Comparison of ENCODE assay signal across 18 cellular contexts in the genomic region with DNA sequence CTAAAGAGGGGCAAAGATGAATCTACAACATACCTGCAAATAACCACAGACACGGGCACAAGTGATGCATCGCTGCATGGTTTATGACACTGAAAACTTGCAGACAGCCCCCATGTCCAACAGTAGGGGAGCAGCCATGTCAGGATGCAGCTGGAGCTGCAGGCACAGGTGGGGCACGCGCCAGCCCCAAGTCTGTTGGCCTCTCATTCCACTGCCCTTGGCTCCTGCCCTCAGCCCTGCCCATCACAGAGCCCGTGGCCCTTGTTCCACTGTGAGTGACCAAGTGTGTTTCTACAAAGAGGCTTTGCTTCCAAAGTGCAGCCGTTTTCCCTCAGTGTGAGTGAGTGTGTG. TPM values are rescaled to one million over a fixed set of nuclear protein-coding genes. Genes with fewer than 3 reads are reported as not detected.
DNase-seq lines count a peak whose midpoint lies in the region; ATAC-seq, FAIRE-seq and TF ChIP-seq lines count a peak whose summit lies in the region.
"Had no signal": no experiment of that assay in that cellular context is flagged by ENCODE, and none has a peak within 500 bp of the region (broad histone marks: within the 10 kb centered on the region; RNA-seq: fewer than 3 reads in every experiment).

No MANE protein-coding gene starts in this region.

- H3K9me3 Mint-ChIP-seq in neural progenitor cell, result peaks cover 11% of the 10 kb centered on the region
- H3K9me3 Mint-ChIP-seq in activated CD4-positive, alpha-beta T cell treated with anti-CD3 and anti-CD28 coated beads for 36 hours (ENCODE audit: low read depth), result peaks cover 13% of the 10 kb centered on the region
- peaks cover 7% of the 10 kb centered on the region for H3K9me3 Mint-ChIP-seq in activated CD4-positive, alpha-beta T cell treated with anti-CD3 and anti-CD28 coated beads, Interleukin-2, amount 10 ng/mL, durations not matched to agents 24 days and 14 days

- H2AFZ ChIP-seq in PC-3 (ENCODE audit: low read length) (no peak overlapping the region), H1 (ENCODE audit: low read length) (0 out of 2 replicates have a peak overlapping the region, but pooled peaks have one; percentile 29), neural progenitor cell (replicated peaks) (no peak overlapping the region)

- H3K27me3 ChIP-seq in PC-3 (ENCODE audit: low read length) (no peaks in the 10 kb centered on the region), H1 (replicated peaks in 1 of 4; ENCODE audit: control insufficient read depth in 3 of 4, extremely low read depth in 1 of 4, insufficient read depth in 3 of 4, low read length in 3 of 4) (no peaks in the 10 kb centered on the region), neural progenitor cell (no peaks in the 10 kb centered on the region)

- no peak overlapping the region for H2BK12ac ChIP-seq in H1 (ENCODE audit: low read depth, low read length)

- TF ChIP-seq POLR2A in A549 (IDR thresholded peaks at IDR 0.05; ENCODE audit: low read length) (no peak), H1 (IDR thresholded peaks at IDR 0.05; ENCODE audit: control extremely low read depth in 1 of 2, low read depth in 2 of 2, low read length in 2 of 2) (no peak)

- H4K20me1 ChIP-seq in PC-3 (ENCODE audit: low read length) (no peaks in the 10 kb centered on the region), H1 (replicated peaks in 1 of 2; ENCODE audit: control insufficient read depth in 1 of 2, insufficient read depth in 2 of 2, low read length in 2 of 2) (no peaks in the 10 kb centered on the region), neural progenitor cell (ENCODE audit: low read depth) (no peaks in the 10 kb centered on the region)

- no peak overlapping the region for H3K4ac ChIP-seq in H1 (replicated peaks; ENCODE audit: insufficient read length, low read depth, low read length)

- H3F3A ChIP-seq in PC-3 (ENCODE audit: low read length, unreplicated experiment) (no peaks in the 10 kb centered on the region), neural progenitor cell (ENCODE audit: low read depth) (no peaks in the 10 kb centered on the region)

- CTCF ChIA-PET in A549 (lab: Yijun Ruan, JAX), result interaction anchor here (1.6 kb wide), 1 partner anchor 31 kb away, joined by 6 read pairs; no protein-coding TSS in a partner anchor
- CTCF ChIA-PET in PC-3 (lab: Charles Lee), result no interaction called here
- CTCF ChIA-PET in H1 (lab: Charles Lee; ENCODE audit: partially characterized antibody), result interaction anchor here (0.7 to 1.7 kb wide), 4 partner anchors 32 to 179 kb away, joined by 3 read pairs; no protein-coding TSS in a partner anchor
- CTCF ChIA-PET in activated CD4-positive, alpha-beta T cell treated with anti-CD3 and anti-CD28 coated beads for 36 hours (lab: Charles Lee), result no interaction called here

- H3K36me3 Mint-ChIP-seq in neural progenitor cell, result no peaks in the 10 kb centered on the region
- H3K36me3 Mint-ChIP-seq in activated CD4-positive, alpha-beta T cell treated with anti-CD3 and anti-CD28 coated beads for 36 hours (ENCODE audit: low read depth), result no peaks in the 10 kb centered on the region
- H3K36me3 Mint-ChIP-seq in activated CD4-positive, alpha-beta T cell treated with anti-CD3 and anti-CD28 coated beads, Interleukin-2, amount 10 ng/mL, durations not matched to agents 24 days and 14 days (ENCODE audit: low read depth), result peaks cover 2% of the 10 kb centered on the region

- TF ChIP-seq EP300 in A549 (IDR thresholded peaks at IDR 0.05) (no peak), H1 (IDR thresholded peaks at IDR 0.05; ENCODE audit: borderline replicate concordance in 1 of 2, low read depth in 2 of 2, low read length in 2 of 2) (no peak)

- no peak overlapping the region for H3K18ac ChIP-seq in H1 (ENCODE audit: extremely low read depth, low read length)

- no peak overlapping the region for H2AK5ac ChIP-seq in H1 (ENCODE audit: low read depth, low read length)

- ATAC-seq in A549, result no peak; a peak in 1 of 6 replicates
- peak; percentile 11; the same call in 1 of the 2 replicates for ATAC-seq in PC-3
- ATAC-seq in activated CD4-positive, alpha-beta T cell treated with anti-CD3 and anti-CD28 coated beads for 36 hours, result no peak
- ATAC-seq in GM19351 (IDR thresholded peaks at IDR 0.05; ENCODE audit: unreplicated experiment), result no peak
- ATAC-seq: GM12878, HepG2 had no signal

- H3K9ac ChIP-seq in PC-3 (ENCODE audit: low read length) (peak overlapping the region; percentile 13; the same call in 1 of the 2 replicates), H1 (replicated peaks in 1 of 4; ENCODE audit: extremely low read depth in 1 of 4, low read depth in 3 of 4, low read length in 3 of 4) (no peak overlapping the region), neural progenitor cell (no peak overlapping the region)

- H3K4me2 ChIP-seq in A549 (0 out of 3 replicates have a peak overlapping the region, but pooled peaks have one; percentile 8), PC-3 (ENCODE audit: low read length) (peak overlapping the region; percentile 63), H1 (ENCODE audit: insufficient read depth in 1 of 2, low read depth in 2 of 2, low read length in 2 of 2) (no peak overlapping the region), neural progenitor cell (no peak overlapping the region)

- no peak overlapping the region for H4K5ac ChIP-seq in H1 (ENCODE audit: insufficient read length, low read depth, low read length)

- POLR2A ChIA-PET in A549 (lab: Yijun Ruan, JAX), result no interaction called here
- POLR2A ChIA-PET in PC-3 (lab: Charles Lee; ENCODE audit: unreplicated experiment), result no interaction called here
- POLR2A ChIA-PET in H1 (lab: Charles Lee; ENCODE audit: partially characterized antibody), result no interaction called here
- POLR2A ChIA-PET in activated CD4-positive, alpha-beta T cell treated with anti-CD3 and anti-CD28 coated beads for 36 hours (lab: Charles Lee), result no interaction called here

- no peaks in the 10 kb centered on the region for H3K79me2 ChIP-seq in PC-3 (ENCODE audit: low read length)
- no peaks in the 10 kb centered on the region for H3K79me2 ChIP-seq in H1 (ENCODE audit: control insufficient read depth in 1 of 2, insufficient read depth in 2 of 2, low read length in 2 of 2)
- H3K79me2 ChIP-seq in neural progenitor cell (ENCODE audit: low read depth), result no peaks in the 10 kb centered on the region

- TF ChIP-seq CTCF in A549 (IDR thresholded peaks at IDR 0.05) (no peak), PC-3 (conservative IDR thresholded peaks at IDR 0.05; ENCODE audit: low read depth, low read length) (no peak), H1 (IDR thresholded peaks at IDR 0.05; ENCODE audit: control extremely low read depth in 1 of 3, insufficient read depth in 1 of 3, low read depth in 1 of 3, low read length in 3 of 3) (no peak), neural progenitor cell (IDR thresholded peaks at IDR 0.05) (no peak)

- peaks cover 14% of the 10 kb centered on the region for H3K27me3 Mint-ChIP-seq in neural progenitor cell (ENCODE audit: insufficient read depth, low read depth)
- peaks cover 10% of the 10 kb centered on the region for H3K27me3 Mint-ChIP-seq in activated CD4-positive, alpha-beta T cell treated with anti-CD3 and anti-CD28 coated beads for 36 hours
- no peaks in the 10 kb centered on the region for H3K27me3 Mint-ChIP-seq in activated CD4-positive, alpha-beta T cell treated with anti-CD3 and anti-CD28 coated beads, Interleukin-2, amount 10 ng/mL, durations not matched to agents 24 days and 14 days

- no peak overlapping the region for H2BK20ac ChIP-seq in H1 (ENCODE audit: low read length)

- no peak for FAIRE-seq in A549 (lab: Jason Lieb, UNC)
- no peak for FAIRE-seq in H1 (lab: Jason Lieb, UNC)
- FAIRE-seq: GM12878, HepG2 had no signal

- TF ChIP-seq RAD21 in A549 (conservative IDR thresholded peaks at IDR 0.05 in 1 of 2, IDR thresholded peaks at IDR 0.05 in 1 of 2), result no peak
- no peak for TF ChIP-seq RAD21 in H1 (IDR thresholded peaks at IDR 0.05 in 1 of 2, conservative IDR thresholded peaks at IDR 0.05 in 1 of 2; ENCODE audit: low read depth in 2 of 2, low read length in 2 of 2)

- H3K79me1 ChIP-seq in H1 (ENCODE audit: low read depth, low read length), result no peaks in the 10 kb centered on the region

- H2BK15ac ChIP-seq in H1 (ENCODE audit: low read length), result no peak overlapping the region

- H3K4me1 Mint-ChIP-seq in neural progenitor cell, result peaks cover 19% of the 10 kb centered on the region
- no peaks in the 10 kb centered on the region for H3K4me1 Mint-ChIP-seq in activated CD4-positive, alpha-beta T cell treated with anti-CD3 and anti-CD28 coated beads for 36 hours
- H3K4me1 Mint-ChIP-seq in activated CD4-positive, alpha-beta T cell treated with anti-CD3 and anti-CD28 coated beads, Interleukin-2, amount 10 ng/mL, durations not matched to agents 24 days and 14 days, result no peaks in the 10 kb centered on the region

- H3K9me3 ChIP-seq in A549 (no peaks in the 10 kb centered on the region), PC-3 (ENCODE audit: low read length) (no peaks in the 10 kb centered on the region), H1 (ENCODE audit: insufficient read depth in 2 of 2, low read depth in 1 of 2, low read length in 1 of 2) (peaks cover 15 to 17% of the 10 kb centered on the region in 2 experiments), neural progenitor cell (ENCODE audit: low read depth) (no peaks in the 10 kb centered on the region)

- WGBS in A549 (ENCODE audit: missing lambda C conversion rate), result 76% methylated on average over 6 of the region's 6 CpGs
- WGBS in H1 (ENCODE audit: extremely low coverage in 1 of 2, insufficient coverage in 1 of 2, insufficient read length in 1 of 2, insufficient replicate concordance in 2 of 2, low coverage in 1 of 2, low lambda C conversion rate in 2 of 2, missing lambda C conversion rate in 1 of 2), 2 experiments, result 80% methylated on average over 6 of the region's 6 CpGs; no CpG with 5 or more reads in 1 of the 2 experiments

- H3K14ac ChIP-seq in H1 (ENCODE audit: insufficient read length), result no peak overlapping the region

- no peak overlapping the region for H3K56ac ChIP-seq in H1 (replicated peaks; ENCODE audit: insufficient read length, low read depth, low read length)

- no peak overlapping the region for H2BK120ac ChIP-seq in H1 (replicated peaks; ENCODE audit: low read depth, low read length)

- no peaks in the 10 kb centered on the region for H3K9me2 ChIP-seq in PC-3 (replicated peaks; ENCODE audit: low read length)

- no peaks in the 10 kb centered on the region for H3K36me3 ChIP-seq in PC-3 (ENCODE audit: low read depth, low read length)
- no peaks in the 10 kb centered on the region for H3K36me3 ChIP-seq in H1 (ENCODE audit: control insufficient read depth in 2 of 4, insufficient read depth in 4 of 4, low read length in 3 of 4)
- no peaks in the 10 kb centered on the region for H3K36me3 ChIP-seq in neural progenitor cell

- no peak overlapping the region for H3K4me3 Mint-ChIP-seq in neural progenitor cell
- H3K4me3 Mint-ChIP-seq in activated CD4-positive, alpha-beta T cell treated with anti-CD3 and anti-CD28 coated beads for 36 hours, result no peak overlapping the region
- no peak overlapping the region for H3K4me3 Mint-ChIP-seq in activated CD4-positive, alpha-beta T cell treated with anti-CD3 and anti-CD28 coated beads, Interleukin-2, amount 10 ng/mL, durations not matched to agents 24 days and 14 days
- H3K4me3 Mint-ChIP-seq: HFFc6 had no signal

- no TSS peak for BruUV-seq in PC-3 (replicated peaks; lab: Mats Ljungman, UMichigan)

- H4K91ac ChIP-seq in H1 (replicated peaks; ENCODE audit: insufficient read length, low read length), result no peak overlapping the region

- H3K4me1 ChIP-seq in A549, result peaks cover 15% of the 10 kb centered on the region
- peaks cover 30% of the 10 kb centered on the region for H3K4me1 ChIP-seq in PC-3 (ENCODE audit: insufficient read depth, low read length)
- peaks cover 5 to 12% (median 8%) of the 10 kb centered on the region in 4 experiments for H3K4me1 ChIP-seq in H1 (replicated peaks in 1 of 4; ENCODE audit: control insufficient read depth in 3 of 4, insufficient read depth in 4 of 4, low read length in 3 of 4)
- H3K4me1 ChIP-seq in neural progenitor cell, result peaks cover 5% of the 10 kb centered on the region

- peak overlapping the region; percentile 66 for H3K27ac Mint-ChIP-seq in neural progenitor cell
- no peak overlapping the region for H3K27ac Mint-ChIP-seq in activated CD4-positive, alpha-beta T cell treated with anti-CD3 and anti-CD28 coated beads for 36 hours
- no peak overlapping the region for H3K27ac Mint-ChIP-seq in activated CD4-positive, alpha-beta T cell treated with anti-CD3 and anti-CD28 coated beads, Interleukin-2, amount 10 ng/mL, durations not matched to agents 24 days and 14 days
- H3K27ac Mint-ChIP-seq: HFFc6 had no signal

- H2BK5ac ChIP-seq in H1 (ENCODE audit: low read depth, low read length), result 0 out of 2 replicates have a peak overlapping the region, but pooled peaks have one; percentile 9

- no peaks in the 10 kb centered on the region for H3K23me2 ChIP-seq in H1 (ENCODE audit: low read depth, low read length)

- DNase-seq in A549 (ENCODE audit: low read depth in 1 of 2, low spot score in 1 of 2) (no peak), PC-3 (no peak), H1 (ENCODE audit: low read depth in 1 of 2, low spot score in 2 of 2) (no peak), neural progenitor cell (ENCODE audit: low spot score) (no peak), NOMO-1 treated with DMSO at 0.1 percent for 48 hours (lab: John Stamatoyannopoulos, UW; ENCODE audit: unreplicated experiment) (no peak)
- no peak for DNase-seq in activated CD4-positive, alpha-beta T cell treated with anti-CD3 and anti-CD28 coated beads for 36 hours
- no peak for DNase-seq in activated CD4-positive, alpha-beta T cell treated with anti-CD3 and anti-CD28 coated beads, Interleukin-2, amount 10 ng/mL, durations not matched to agents 24 days and 14 days
- DNase-seq: 8988T, Calu3, DMS79, MM.1S, NCI-H1105, NCI-H748 treated with DMSO at 0.1 percent for 48 hours had no signal

- intact Hi-C loops in PC-3 (cut with micrococcal nuclease), result no loop called here
- intact Hi-C loops in activated CD4-positive, alpha-beta T cell treated with anti-CD3 and anti-CD28 coated beads for 36 hours (cut with DNase I, micrococcal nuclease), result no loop called here
- intact Hi-C loops in activated CD4-positive, alpha-beta T cell treated with anti-CD3 and anti-CD28 coated beads, Interleukin-2, amount 10 ng/mL, durations not matched to agents 24 days and 14 days (cut with micrococcal nuclease), result no loop called here

- H4K8ac ChIP-seq in H1 (ENCODE audit: extremely low read depth, insufficient read depth, low read length), result 0 out of 2 replicates have a peak overlapping the region, but pooled peaks have one; percentile 7

- no peak overlapping the region for H3K23ac ChIP-seq in H1 (ENCODE audit: insufficient read length)

- H3K27ac ChIP-seq in A549 (peak overlapping the region in 1 of 2 experiments; percentile 28; a peak in 1 of 6 replicates), PC-3 (ENCODE audit: low read length) (peak overlapping the region; percentile 91), H1 (ENCODE audit: low read depth, low read length) (no peak overlapping the region), neural progenitor cell (no peak overlapping the region)

- H3K4me3 ChIP-seq in A549 (no peak overlapping the region), PC-3 (ENCODE audit: low read length) (no peak overlapping the region), H1 (ENCODE audit: extremely low read depth in 1 of 4, insufficient read depth in 2 of 4, low read depth in 3 of 4, low read length in 4 of 4) (no peak overlapping the region), neural progenitor cell (no peak overlapping the region)
- H3K4me3 ChIP-seq: GM12878 had no signal

RNA-seq across cellular contexts. Expression of a gene that starts 3.2 kb away (rescaled TPM):
- polyA plus RNA-seq in A549 (2011; rRNA removed) (not detected in 2 replicates), A549 (2017; fragmentation: RNase III; extraction: RNeasy Plus Mini Kit Qiagen cat#74134 plus additional on column Dnase treatment) (not detected in 3 replicates), H1 (2011; rRNA removed) (0.17 and 0.29 TPM in 2 replicates)
- polyA plus RNA-seq in A549 (2012; cell fraction: cytosol; rRNA removed), result not detected in 2 replicates
- polyA plus RNA-seq in A549 (2012; cell fraction: nucleus; rRNA removed), result not detected in 2 replicates
- not detected in 2 replicates for polyA minus RNA-seq in A549 (2011; rRNA and poly(A)+ RNA removed)
- total RNA-seq in PC-3 (2014; rRNA removed) (0.04 and 0.92 TPM in 2 replicates), neural progenitor cell (ENCODE audit: low replicate concordance) (not detected in 2 replicates)
- not detected in 2 replicates for total RNA-seq in H1 (2021; fragmentation: NEBNext Ultra II Directional; extraction: Animal tissue kit (Norgen Biotek cat#: 25700))
- 0.18 TPM for polyA plus RNA-seq in H1 (2011; cell fraction: cytosol; rRNA removed)
- 0.11 TPM for polyA plus RNA-seq in H1 (2011; cell fraction: nucleus; rRNA removed)
- polyA plus RNA-seq in H1 (2012, experiment 1 of 2), result 0.06 to 0.25 TPM (median 0.20 TPM) in 3 of 4 replicates, not detected in the other
- polyA plus RNA-seq in H1 (2012, experiment 2 of 2), result 0.07 TPM
- polyA plus RNA-seq in H1 (2013, experiment 1 of 2), result 0.39 TPM
- 0.29 TPM for polyA plus RNA-seq in H1 (2013, experiment 2 of 2)
- 0.41 TPM in 1 of 2 replicates, not detected in the other for polyA minus RNA-seq in H1 (2011; rRNA and poly(A)+ RNA removed)
- polyA minus RNA-seq in H1 (2011; cell fraction: cytosol; rRNA and poly(A)+ RNA removed), result not detected
- not detected for polyA minus RNA-seq in H1 (2011; cell fraction: nucleus; rRNA and poly(A)+ RNA removed)
- total RNA-seq in activated CD4-positive, alpha-beta T cell treated with anti-CD3 and anti-CD28 coated beads for 36 hours, result under 1 TPM; 0.23 to 0.30 TPM
- 0.09 and 0.12 TPM in 2 replicates for total RNA-seq in activated CD4-positive, alpha-beta T cell treated with anti-CD3 and anti-CD28 coated beads, Interleukin-2, amount 10 ng/mL, durations not matched to agents 24 days and 14 days
- total RNA-seq: Calu3, G401, HFFc6 had no signal

RNA-seq across cellular contexts. Expression of a gene that starts 55.9 kb away (rescaled TPM):
- polyA plus RNA-seq in A549 (2011; rRNA removed), result 2.4 and 2.8 TPM in 2 replicates
- polyA plus RNA-seq in A549 (2012; cell fraction: cytosol; rRNA removed), result 1.4 and 1.6 TPM in 2 replicates
- 6.7 and 7.0 TPM in 2 replicates for polyA plus RNA-seq in A549 (2012; cell fraction: nucleus; rRNA removed)
- polyA plus RNA-seq in A549 (2017; fragmentation: RNase III; extraction: RNeasy Plus Mini Kit Qiagen cat#74134 plus additional on column Dnase treatment), result 0.99 to 1.5 TPM (median 1.4 TPM) in 3 replicates
- polyA minus RNA-seq in A549 (2011; rRNA and poly(A)+ RNA removed), result 3.8 and 4.4 TPM in 2 replicates
- 0.26 TPM in 1 of 2 replicates, not detected in the other for total RNA-seq in PC-3 (2014; rRNA removed)
- total RNA-seq in H1 (2021; fragmentation: NEBNext Ultra II Directional; extraction: Animal tissue kit (Norgen Biotek cat#: 25700)), result 0.37 and 0.44 TPM in 2 replicates
- polyA plus RNA-seq in H1 (2011; rRNA removed), result 0.94 and 1.9 TPM in 2 replicates
- polyA plus RNA-seq in H1 (2011; cell fraction: cytosol; rRNA removed), result 1.6 TPM
- polyA plus RNA-seq in H1 (2011; cell fraction: nucleus; rRNA removed), result 3.4 TPM
- polyA plus RNA-seq in H1 (2012, experiment 1 of 2), result 0.35 to 0.85 TPM (median 0.64 TPM) in 4 replicates
- 0.33 TPM for polyA plus RNA-seq in H1 (2012, experiment 2 of 2)
- 0.59 TPM for polyA plus RNA-seq in H1 (2013, experiment 1 of 2)
- 0.35 TPM for polyA plus RNA-seq in H1 (2013, experiment 2 of 2)
- 1.3 and 1.7 TPM in 2 replicates for polyA minus RNA-seq in H1 (2011; rRNA and poly(A)+ RNA removed)
- polyA minus RNA-seq in H1 (2011; cell fraction: cytosol; rRNA and poly(A)+ RNA removed), result 0.81 TPM
- polyA minus RNA-seq in H1 (2011; cell fraction: nucleus; rRNA and poly(A)+ RNA removed), result 1.6 TPM
- total RNA-seq in neural progenitor cell (ENCODE audit: low replicate concordance), result 1.0 and 2.0 TPM in 2 replicates
- not detected for total RNA-seq in activated CD4-positive, alpha-beta T cell treated with anti-CD3 and anti-CD28 coated beads for 36 hours
- not detected in 2 replicates for total RNA-seq in activated CD4-positive, alpha-beta T cell treated with anti-CD3 and anti-CD28 coated beads, Interleukin-2, amount 10 ng/mL, durations not matched to agents 24 days and 14 days
- total RNA-seq: GM12878, HepG2 had no signal
- polyA plus RNA-seq: HepG2 had no signal

Comparison
In these comparisons a context has a peak if more than half of its experiments do, and no peak if none do; other contexts are left out.
1. H3K4me2 ChIP-seq: peak in A549 (single experiment) and PC-3 (single experiment); none in H1 (0 of 2) and neural progenitor cell (single experiment).
2. CTCF ChIA-PET loops: an anchor here in A549 (1.6 kb wide) and H1 (0.7 to 1.7 kb wide); none called in PC-3 and activated CD4-positive, alpha-beta T cell treated with anti-CD3 and anti-CD28 coated beads for 36 hours.